Comparison of ENCODE assay signal across 14 cellular contexts in genomic region chr12:92988622-92989130, GRCh38. TPM values are rescaled to one million over a fixed set of nuclear protein-coding genes. Genes with fewer than 3 reads are reported as not detected.
DNase-seq lines count a peak whose midpoint lies in the region; ATAC-seq and TF ChIP-seq lines count a peak whose summit lies in the region.
"Had no signal": no experiment of that assay in that cellular context is flagged by ENCODE, and none has a peak within 500 bp of the region (broad histone marks: within the 10 kb centered on the region; RNA-seq: fewer than 3 reads in every experiment).

No MANE protein-coding gene starts in this region.

- DNase-seq in GM12865 (ENCODE audit: low read depth) (peak; percentile 44), T-helper 9 cell (no peak), NCI-H1930 (lab: John Stamatoyannopoulos, UW) (no peak), GM20000 (ENCODE audit: low spot score) (no peak)
- DNase-seq: activated CD8-positive, alpha-beta memory T cell treated with anti-CD3 and anti-CD28 coated beads for 24 hours; heart right ventricle; NCI-H1436; stimulated activated CD4-positive, alpha-beta T cell treated with anti-CD3 and anti-CD28 coated beads, Interleukin-4, amount 100 ng/mL, for 1 hour; WERI-Rb-1 had no signal

- no peaks in the 10 kb centered on the region for H4K20me1 ChIP-seq in BLaER1
- H4K20me1 ChIP-seq in SU-DHL-6 (ENCODE audit: low read depth, low read length) = no peaks in the 10 kb centered on the region

- H3K4me2 ChIP-seq in BLaER1 (peak overlapping the region; percentile 70), SU-DHL-6 (ENCODE audit: low read depth, low read length, poor library complexity, severe bottlenecking) (peak overlapping the region; percentile 69)

- no peaks in the 10 kb centered on the region for H3K27me3 ChIP-seq in BLaER1
- no peaks in the 10 kb centered on the region for H3K27me3 ChIP-seq in SU-DHL-6 (ENCODE audit: low read length)
- no peaks in the 10 kb centered on the region for H3K27me3 ChIP-seq in liver (ENCODE audit: control insufficient read depth in 4 of 4, insufficient read depth in 4 of 4, low read length in 3 of 4)
- H3K27me3 ChIP-seq: heart right ventricle had no signal

- 28% methylated on average over 1 of the region's 1 CpG for WGBS in liver

- no peak overlapping the region for H2AFZ ChIP-seq in SU-DHL-6 (ENCODE audit: low read depth, low read length, severe bottlenecking)

- H3K27ac ChIP-seq in BLaER1 = no peak overlapping the region
- peak overlapping the region; percentile 88 for H3K27ac ChIP-seq in SU-DHL-6 (ENCODE audit: low read depth, low read length)
- no peak overlapping the region for H3K27ac ChIP-seq in liver (ENCODE audit: low read depth in 1 of 2, low read length in 2 of 2)
- H3K27ac ChIP-seq: WERI-Rb-1 had no signal

- H3K4me3 ChIP-seq in BLaER1 = no peak overlapping the region
- H3K4me3 ChIP-seq in GM12865 (ENCODE audit: low read depth, low read length) = peak overlapping the region; percentile 35
- peak overlapping the region; percentile 15 for H3K4me3 ChIP-seq in SU-DHL-6 (ENCODE audit: insufficient read depth, low read length, poor library complexity, severe bottlenecking)
- H3K4me3 ChIP-seq in liver (ENCODE audit: low read depth in 1 of 3, low read length in 3 of 3) = no peak overlapping the region
- H3K4me3 ChIP-seq: heart right ventricle, skin epidermis had no signal

- H3K9me2 ChIP-seq in SU-DHL-6 (replicated peaks; ENCODE audit: insufficient read depth, low read length) = no peaks in the 10 kb centered on the region

- H3K4me1 ChIP-seq in BLaER1 = peaks cover 14% of the 10 kb centered on the region
- H3K4me1 ChIP-seq in liver (ENCODE audit: control insufficient read depth in 4 of 4, insufficient read depth in 4 of 4, low read length in 3 of 4) = peaks cover 0 to 17% (median 13%) of the 10 kb centered on the region in 4 donors

- H3K79me2 ChIP-seq in SU-DHL-6 (ENCODE audit: insufficient read depth, low read length) = no peaks in the 10 kb centered on the region

- H3K9me3 ChIP-seq in BLaER1 (peaks cover 1% of the 10 kb centered on the region; the same call in 1 of the 2 replicates), SU-DHL-6 (ENCODE audit: insufficient read depth, low read length) (no peaks in the 10 kb centered on the region), liver (ENCODE audit: control insufficient read depth in 4 of 4, low read length in 3 of 4) (no peaks in the 10 kb centered on the region)

- H3K9ac ChIP-seq in BLaER1 = no peak overlapping the region
- H3K9ac ChIP-seq in SU-DHL-6 (ENCODE audit: low read length) = no peak overlapping the region
- no peak overlapping the region for H3K9ac ChIP-seq in liver (ENCODE audit: low read depth in 1 of 2, low read length in 2 of 2)

- ATAC-seq in HG03159 (IDR thresholded peaks at IDR 0.05; ENCODE audit: unreplicated experiment) = no peak

- H3K36me3 ChIP-seq in BLaER1 (no peaks in the 10 kb centered on the region), SU-DHL-6 (ENCODE audit: low read length) (no peaks in the 10 kb centered on the region), liver (ENCODE audit: control insufficient read depth in 4 of 4, insufficient read depth in 3 of 4, low read depth in 1 of 4, low read length in 3 of 4) (no peaks in the 10 kb centered on the region)
- H3K36me3 ChIP-seq: heart right ventricle, WERI-Rb-1 had no signal

- no peak for TF ChIP-seq CTCF in GM12865 (IDR thresholded peaks at IDR 0.05; ENCODE audit: insufficient read depth, low read depth, low read length, missing control alignments)
- TF ChIP-seq CTCF in SU-DHL-6 (IDR thresholded peaks at IDR 0.05; ENCODE audit: insufficient read depth, low read length, poor library complexity, severe bottlenecking) = no peak
- no peak for TF ChIP-seq CTCF in liver (IDR thresholded peaks at IDR 0.05; ENCODE audit: low read depth, low read length, missing input control)
- no peak for TF ChIP-seq CTCF in GM20000 (IDR thresholded peaks at IDR 0.05; ENCODE audit: extremely low read depth, missing control alignments)

- peak; percentile 39 to 50 for TF ChIP-seq RAD21 in liver (IDR thresholded peaks at IDR 0.05)

- H3F3A ChIP-seq in SU-DHL-6 (ENCODE audit: insufficient read depth) = peaks cover 19% of the 10 kb centered on the region

TF ChIP-seq in liver, 16 proteins besides CTCF, POLR2A, EP300 and RAD21:
- TF ChIP-seq HNF4G (IDR thresholded peaks at IDR 0.05) (peak; percentile 18), ATF3 (IDR thresholded peaks at IDR 0.05) (no peak), MAX (IDR thresholded peaks at IDR 0.05) (no peak), RXRA (IDR thresholded peaks at IDR 0.05) (peak; percentile 47 to 76), EGR1 (IDR thresholded peaks at IDR 0.05; ENCODE audit: low read depth in 2 of 2) (no peak), TAF1 (conservative IDR thresholded peaks at IDR 0.05) (no peak), FOXA1 (IDR thresholded peaks at IDR 0.05) (no peak), FOXA2 (IDR thresholded peaks at IDR 0.05) (no peak), REST (IDR thresholded peaks at IDR 0.05) (no peak), JUND (IDR thresholded peaks at IDR 0.05) (peak in 1 of 2 donors; percentile 58), NR2F2 (IDR thresholded peaks at IDR 0.05) (no peak), ZBTB33 (IDR thresholded peaks at IDR 0.05) (no peak), GABPA (IDR thresholded peaks at IDR 0.05 in 1 of 2, conservative IDR thresholded peaks at IDR 0.05 in 1 of 2) (no peak), HNF4A (conservative IDR thresholded peaks at IDR 0.05) (peak; percentile 57 to 61), YY1 (IDR thresholded peaks at IDR 0.05) (peak; percentile 46), SP1 (IDR thresholded peaks at IDR 0.05) (peak; percentile 51)
TF ChIP-seq in liver: peak in this region for 6.

RNA-seq across cellular contexts. Expression of gene EEA1, which starts 59.6 kb away (rescaled TPM):
- total RNA-seq in liver = 1 to 10 TPM; 8.7 to 9.5 TPM
- 10 to 100 TPM in 1 of 2 donors, 1 to 10 TPM in 1; 2.5 to 15.8 TPM for polyA plus RNA-seq in liver

Comparison
In these comparisons a context has a peak if more than half of its experiments do, and no peak if none do; other contexts are left out.
1. H3K4me3 ChIP-seq: peak in GM12865 (single experiment) and SU-DHL-6 (single experiment); none in BLaER1 (single experiment) and liver (0 of 3).